Comparison of ENCODE assay signal across 8 cellular contexts in genomic region chr7:56033671-56034432, GRCh38. TPM values are rescaled to one million over a fixed set of nuclear protein-coding genes. Genes with fewer than 3 reads are reported as not detected.
A peak's percentile ranks its signal among the peaks of the same experiment; 100 is the strongest.
DNase-seq lines count a peak whose midpoint lies in the region; ATAC-seq and TF ChIP-seq lines count a peak whose summit lies in the region.

No MANE protein-coding gene starts in this region.

- H4K12ac ChIP-seq in trophoblast cell (ENCODE audit: low read depth, low read length) = no peak overlapping the region

- H3T11ph ChIP-seq in H9 (ENCODE audit: low read length) = no peak overlapping the region

- peak overlapping the region; percentile 92 to 97 (median 96) for H3K27ac Mint-ChIP-seq in H9
- H3K27ac Mint-ChIP-seq in activated naive CD4-positive, alpha-beta T cell treated with anti-CD3 and anti-CD28 coated beads, Interleukin-2, amount 10 ng/mL, durations not matched to agents 7 days and 5 days = peak overlapping the region; percentile 82

- H3K9me3 ChIP-seq in H9 (ENCODE audit: control insufficient read depth, low read depth, low read length) = no peaks in the 10 kb centered on the region
- no peaks in the 10 kb centered on the region for H3K9me3 ChIP-seq in Loucy (ENCODE audit: insufficient read depth, low read depth, low read length)
- no peaks in the 10 kb centered on the region for H3K9me3 ChIP-seq in trophoblast cell (ENCODE audit: insufficient read depth, low read depth, low read length)
- H3K9me3 ChIP-seq in upper lobe of left lung = no peaks in the 10 kb centered on the region

- no peak overlapping the region for H2BK20ac ChIP-seq in H9 (ENCODE audit: low read depth, low read length, poor library complexity, severe bottlenecking)

- H3K79me2 ChIP-seq in H9 (ENCODE audit: insufficient read depth, low read length) (no peaks in the 10 kb centered on the region), Loucy (ENCODE audit: insufficient read depth, low read length) (0 out of 2 replicates have a peak, but pooled peaks cover 6% of the 10 kb centered on the region), trophoblast cell (ENCODE audit: control insufficient read depth, insufficient read depth, low read length, poor library complexity) (no peaks in the 10 kb centered on the region)

- WGBS in H9 (ENCODE audit: extremely low coverage, insufficient read length, low lambda C conversion rate) = no CpG with 5 or more reads among the region's 27 CpGs
- no CpG with 5 or more reads among the region's 27 CpGs for WGBS in trophoblast cell (ENCODE audit: extremely low coverage, insufficient coverage, insufficient read length)
- 0% methylated on average over 8 to 22 of the region's 27 CpGs for WGBS in upper lobe of left lung, 2 donors

- H3K4me2 ChIP-seq in H9 (ENCODE audit: insufficient read depth, insufficient read length, low read length) (peak overlapping the region; percentile 67), Loucy (ENCODE audit: low read depth, low read length, poor library complexity, severe bottlenecking) (peak overlapping the region; percentile 78), trophoblast cell (ENCODE audit: low read length) (peak overlapping the region; percentile 98)

- H3K4me3 Mint-ChIP-seq in H9 = peak overlapping the region; percentile 82 to 91
- peak overlapping the region; percentile 77 for H3K4me3 Mint-ChIP-seq in activated naive CD4-positive, alpha-beta T cell treated with anti-CD3 and anti-CD28 coated beads, Interleukin-2, amount 10 ng/mL, durations not matched to agents 7 days and 5 days

- H3F3A ChIP-seq in Loucy (ENCODE audit: low read depth) = no peaks in the 10 kb centered on the region; the same call in 1 of the 2 replicates

- ATAC-seq in Right ventricle myocardium superior (ENCODE audit: poor library complexity) = peak; percentile 89
- peak; percentile 89 to 92 for ATAC-seq in upper lobe of left lung (ENCODE audit: low FRiP score in 2 of 2)

- H2BK120ac ChIP-seq in H9 (ENCODE audit: low read depth, low read length, poor library complexity, severe bottlenecking) (no peak overlapping the region), trophoblast cell (ENCODE audit: insufficient read depth, low read length, poor library complexity) (no peak overlapping the region)

- H3K27ac ChIP-seq in H9 (ENCODE audit: insufficient read length, low read depth, low read length) (peak overlapping the region; percentile 25), trophoblast cell (ENCODE audit: low read depth, low read length) (peak overlapping the region; percentile 63), upper lobe of left lung (peak overlapping the region in 3 of 4 donors; percentile 24 to 71 (median 57))

- H3K14ac ChIP-seq in H9 (ENCODE audit: insufficient read depth, low read length) (no peak overlapping the region; the same call in none of the 2 replicates), trophoblast cell (ENCODE audit: low read length) (no peak overlapping the region)

- H4K8ac ChIP-seq in H9 (replicated peaks; ENCODE audit: insufficient read length, low read depth, low read length) = no peak overlapping the region
- H4K8ac ChIP-seq in trophoblast cell (ENCODE audit: low read depth, low read length) = peak overlapping the region; percentile 20

- H2AK5ac ChIP-seq in H9 (ENCODE audit: insufficient read length, low read length) = no peak overlapping the region
- no peak overlapping the region for H2AK5ac ChIP-seq in trophoblast cell (ENCODE audit: low read length)

- no peak overlapping the region for H2AFZ ChIP-seq in H9 (ENCODE audit: low read length)
- peak overlapping the region; percentile 83 for H2AFZ ChIP-seq in Loucy (ENCODE audit: low read length)
- peak overlapping the region; percentile 52 for H2AFZ ChIP-seq in trophoblast cell (ENCODE audit: insufficient read depth, low read length, poor library complexity)

- no peak overlapping the region for H4K5ac ChIP-seq in H9 (ENCODE audit: insufficient read length, low read depth, low read length)

- TF ChIP-seq EP300 in upper lobe of left lung (IDR thresholded peaks at IDR 0.05) = no peak

- peak overlapping the region; percentile 89 for H3K4me3 ChIP-seq in Loucy (ENCODE audit: low read length, poor library complexity, severe bottlenecking)
- peak overlapping the region; percentile 67 for H3K4me3 ChIP-seq in trophoblast cell (ENCODE audit: low read depth, low read length)
- H3K4me3 ChIP-seq in upper lobe of left lung = peak overlapping the region; percentile 65 to 82 (median 72)

- no peaks in the 10 kb centered on the region for H4K20me1 ChIP-seq in H9 (ENCODE audit: control insufficient read depth, insufficient read depth, insufficient read length)
- no peaks in the 10 kb centered on the region for H4K20me1 ChIP-seq in Loucy (ENCODE audit: insufficient read depth, low read length, poor library complexity, severe bottlenecking)

- H3K56ac ChIP-seq in H9 (ENCODE audit: insufficient read length, low read depth, low read length) = no peak overlapping the region

- H3K18ac ChIP-seq in H9 (ENCODE audit: insufficient read length, low read depth, low read length) (no peak overlapping the region), trophoblast cell (ENCODE audit: low read length) (no peak overlapping the region)

- TF ChIP-seq POLR2A in upper lobe of left lung (IDR thresholded peaks at IDR 0.05) = no peak

- H2BK5ac ChIP-seq in H9 (ENCODE audit: insufficient read length, low read length) (no peak overlapping the region), trophoblast cell (ENCODE audit: low read depth, low read length, poor library complexity) (no peak overlapping the region)

- H2BK12ac ChIP-seq in H9 (ENCODE audit: insufficient read length, low read depth, low read length) (no peak overlapping the region), trophoblast cell (ENCODE audit: low read length) (no peak overlapping the region)

- no peaks in the 10 kb centered on the region for H3K23me2 ChIP-seq in H9 (ENCODE audit: insufficient read length, low read depth, low read length, poor library complexity, severe bottlenecking)

- H3K79me1 ChIP-seq in H9 (ENCODE audit: insufficient read depth, low read depth, low read length, poor library complexity, severe bottlenecking) (no peaks in the 10 kb centered on the region), trophoblast cell (ENCODE audit: low read length) (no peaks in the 10 kb centered on the region)

- no peak overlapping the region for H3K23ac ChIP-seq in H9 (ENCODE audit: insufficient read length, low read depth, low read length)
- H3K23ac ChIP-seq in trophoblast cell (ENCODE audit: low read length) = no peak overlapping the region

- H3K9me3 Mint-ChIP-seq in H9 = no peaks in the 10 kb centered on the region
- H3K9me3 Mint-ChIP-seq in activated naive CD4-positive, alpha-beta T cell treated with anti-CD3 and anti-CD28 coated beads, Interleukin-2, amount 10 ng/mL, durations not matched to agents 7 days and 5 days = no peaks in the 10 kb centered on the region

- H3K36me3 ChIP-seq in Loucy (ENCODE audit: insufficient read depth, low read length) = no peaks in the 10 kb centered on the region
- H3K36me3 ChIP-seq in trophoblast cell (ENCODE audit: control insufficient read depth in 1 of 2, insufficient read depth in 2 of 2, low read length in 2 of 2) = peaks cover 1 to 6% of the 10 kb centered on the region in 2 experiments
- H3K36me3 ChIP-seq in upper lobe of left lung = peaks cover 0 to 6% (median 5%) of the 10 kb centered on the region in 4 donors

- no peaks in the 10 kb centered on the region; the same call in 1 of the 2 replicates for H3K27me3 Mint-ChIP-seq in H9 (ENCODE audit: low read depth)
- H3K27me3 Mint-ChIP-seq in activated naive CD4-positive, alpha-beta T cell treated with anti-CD3 and anti-CD28 coated beads, Interleukin-2, amount 10 ng/mL, durations not matched to agents 7 days and 5 days = no peaks in the 10 kb centered on the region

- H4K91ac ChIP-seq in H9 (ENCODE audit: insufficient read length, low read depth, low read length) (no peak overlapping the region), trophoblast cell (ENCODE audit: low read depth, low read length) (no peak overlapping the region)

- peak; percentile 46; the same call in 1 of the 3 replicates for TF ChIP-seq CTCF in H9 (conservative IDR thresholded peaks at IDR 0.05)
- TF ChIP-seq CTCF in Loucy (conservative IDR thresholded peaks at IDR 0.05; ENCODE audit: low read length) = peak; percentile 34
- peak in 4 of 6 experiments; percentile 22 to 53 (median 28) for TF ChIP-seq CTCF in upper lobe of left lung (IDR thresholded peaks at IDR 0.05)

- H3K4me1 Mint-ChIP-seq in H9 = peaks cover 5 to 10% of the 10 kb centered on the region in 2 experiments; a peak in 2 of 4 replicates
- peaks cover 15% of the 10 kb centered on the region for H3K4me1 Mint-ChIP-seq in activated naive CD4-positive, alpha-beta T cell treated with anti-CD3 and anti-CD28 coated beads, Interleukin-2, amount 10 ng/mL, durations not matched to agents 7 days and 5 days

- intact Hi-C loops in Right ventricle myocardium superior (cut with DNase I) = no loop called here

- DNase-seq in GM04503 (ENCODE audit: low read depth) (peak; percentile 34), H9 (peak; percentile 93), SK-N-DZ (ENCODE audit: low spot score) (peak; percentile 99), Right ventricle myocardium superior (peak; percentile 68), trophoblast cell (peak; percentile 62), upper lobe of left lung (peak; percentile 68 to 86)
- peak; percentile 86 for DNase-seq in activated naive CD4-positive, alpha-beta T cell treated with anti-CD3 and anti-CD28 coated beads, Interleukin-2, amount 10 ng/mL, durations not matched to agents 7 days and 5 days

- peak overlapping the region; percentile 85 for H3K9ac ChIP-seq in H9 (ENCODE audit: extremely low read depth, insufficient read length, low read length)
- H3K9ac ChIP-seq in Loucy (ENCODE audit: low read depth, low read length, poor library complexity, severe bottlenecking) = peak overlapping the region; percentile 74
- peak overlapping the region; percentile 50 for H3K9ac ChIP-seq in trophoblast cell (ENCODE audit: low read length)

- CTCF ChIA-PET in activated naive CD4-positive, alpha-beta T cell treated with anti-CD3 and anti-CD28 coated beads, Interleukin-2, amount 10 ng/mL, durations not matched to agents 7 days and 5 days (lab: Charles Lee) = interaction anchor here (0.9 to 1.5 kb wide), 3 partner anchors 17 to 41 kb away, joined by 4 read pairs; partner anchors contain the start of genes CCT6A and PSPH

- no peaks in the 10 kb centered on the region for H3K27me3 ChIP-seq in H9 (ENCODE audit: insufficient read depth, low read length)
- no peaks in the 10 kb centered on the region for H3K27me3 ChIP-seq in Loucy (ENCODE audit: insufficient read depth, low read length, poor library complexity, severe bottlenecking)
- H3K27me3 ChIP-seq in trophoblast cell (ENCODE audit: insufficient read depth, low read length) = no peaks in the 10 kb centered on the region
- H3K27me3 ChIP-seq in upper lobe of left lung = no peaks in the 10 kb centered on the region

- H2BK15ac ChIP-seq in H9 (ENCODE audit: low read depth, low read length) = no peak overlapping the region

- no peaks in the 10 kb centered on the region for H3K9me2 ChIP-seq in Loucy (replicated peaks; ENCODE audit: low read depth, low read length)

- H3K36me3 Mint-ChIP-seq in H9 (ENCODE audit: insufficient read depth in 1 of 3, low read depth in 3 of 3) = peaks cover 19 to 32% (median 28%) of the 10 kb centered on the region in 3 experiments
- peaks cover 3% of the 10 kb centered on the region for H3K36me3 Mint-ChIP-seq in activated naive CD4-positive, alpha-beta T cell treated with anti-CD3 and anti-CD28 coated beads, Interleukin-2, amount 10 ng/mL, durations not matched to agents 7 days and 5 days

- H3K4ac ChIP-seq in H9 (ENCODE audit: low read depth, low read length) = no peak overlapping the region
- H3K4ac ChIP-seq in trophoblast cell (ENCODE audit: low read depth, low read length) = no peak overlapping the region

- no peaks in the 10 kb centered on the region for H3K4me1 ChIP-seq in H9 (ENCODE audit: insufficient read depth, low read length)
- peaks cover 11% of the 10 kb centered on the region for H3K4me1 ChIP-seq in Loucy (ENCODE audit: insufficient read depth, low read length, poor library complexity, severe bottlenecking)
- no peaks in the 10 kb centered on the region for H3K4me1 ChIP-seq in trophoblast cell (ENCODE audit: control insufficient read depth in 1 of 2, insufficient read depth in 2 of 2, low read length in 2 of 2)
- H3K4me1 ChIP-seq in upper lobe of left lung = peaks cover 0 to 14% (median 7%) of the 10 kb centered on the region in 4 donors

RNA-seq across cellular contexts. Expression of gene PSPH, which starts 17.4 kb away (rescaled TPM):
- 51.4 and 52.1 TPM in 2 replicates for total RNA-seq in H9 (2021)
- polyA plus RNA-seq in SK-N-DZ (2014; cell fraction: cytosol; rRNA removed) = 59.2 and 65.6 TPM in 2 replicates
- polyA plus RNA-seq in SK-N-DZ (2014; cell fraction: nucleus; rRNA removed) = 26.2 and 26.6 TPM in 2 replicates
- total RNA-seq in Right ventricle myocardium superior = 12.0 TPM
- polyA plus RNA-seq in trophoblast cell (2013) = 9.9 and 10.7 TPM in 2 replicates
- 10 to 100 TPM in 4 of 6 donors, 1 to 10 TPM in 2; 6.8 to 18.9 (median 13.5) TPM for total RNA-seq in upper lobe of left lung

RNA-seq across cellular contexts. Expression of gene CCT6A, which starts 17.7 kb away (rescaled TPM):
- total RNA-seq in H9 (2021) = 303 and 310 TPM in 2 replicates
- 344 and 383 TPM in 2 replicates for polyA plus RNA-seq in SK-N-DZ (2014; cell fraction: cytosol; rRNA removed)
- 300 and 367 TPM in 2 replicates for polyA plus RNA-seq in SK-N-DZ (2014; cell fraction: nucleus; rRNA removed)
- 67.2 TPM for total RNA-seq in Right ventricle myocardium superior
- polyA plus RNA-seq in trophoblast cell (2013) = 211 and 221 TPM in 2 replicates
- total RNA-seq in upper lobe of left lung = 100 to 1,000 TPM in 1 of 6 donors, 10 to 100 TPM in 5; 48.4 to 115 (median 67.6) TPM

RNA-seq across cellular contexts. Expression of gene SUMF2, which starts 30.2 kb away (rescaled TPM):
- total RNA-seq in H9 (2021) (82.5 and 89.2 TPM in 2 replicates), Right ventricle myocardium superior (28.4 TPM), upper lobe of left lung (100 to 1,000 TPM in 5 of 6 donors, 10 to 100 TPM in 1; 85.9 to 185 (median 155) TPM)
- polyA plus RNA-seq in SK-N-DZ (2014; cell fraction: cytosol; rRNA removed) = 115 and 137 TPM in 2 replicates
- polyA plus RNA-seq in SK-N-DZ (2014; cell fraction: nucleus; rRNA removed) = 121 and 134 TPM in 2 replicates
- 57.1 and 59.3 TPM in 2 replicates for polyA plus RNA-seq in trophoblast cell (2013)

RNA-seq across cellular contexts. Expression of gene PHKG1, which starts 58.9 kb away (rescaled TPM):
- 0.42 and 0.64 TPM in 2 replicates for total RNA-seq in H9 (2021)
- polyA plus RNA-seq in SK-N-DZ (2014; cell fraction: cytosol; rRNA removed) = 0.24 and 0.50 TPM in 2 replicates
- polyA plus RNA-seq in SK-N-DZ (2014; cell fraction: nucleus; rRNA removed) = 0.51 and 1.3 TPM in 2 replicates
- 31.3 TPM for total RNA-seq in Right ventricle myocardium superior
- 0.06 and 0.07 TPM in 2 replicates for polyA plus RNA-seq in trophoblast cell (2013)
- 1 to 10 TPM in 2 of 6 donors, under 1 TPM in 3, not detected in 1; 0.30 to 2.4 (median 0.60) TPM for total RNA-seq in upper lobe of left lung

Comparison
In these comparisons a context has a peak if more than half of its experiments do, and no peak if none do; other contexts are left out.
1. Peak in every context shown above with its lines: DNase-seq, ATAC-seq, H3K4me3 ChIP-seq and H3K27ac ChIP-seq.
2. DNase-seq: peak in every context shown above with its lines; median percentile 99 in SK-N-DZ; 93 in H9; 86 in activated naive CD4-positive, alpha-beta T cell treated with anti-CD3 and anti-CD28 coated beads, Interleukin-2, amount 10 ng/mL, durations not matched to agents 7 days and 5 days; 77 in upper lobe of left lung; 68 in Right ventricle myocardium superior; 62 in trophoblast cell; 34 in GM04503.